ENCODE assay signal across 8 cellular contexts in genomic region chr10:17229717-17229966, GRCh38. TPM values are rescaled to one million over a fixed set of nuclear protein-coding genes. Genes with fewer than 3 reads are reported as not detected.
DNase-seq lines count a peak whose midpoint lies in the region; ATAC-seq and TF ChIP-seq lines count a peak whose summit lies in the region.

No MANE protein-coding gene starts in this region.

- peaks cover 79% of the 10 kb centered on the region for H3K4me1 Mint-ChIP-seq in activated T-cell treated with anti-CD3 and anti-CD28 coated beads, Interleukin-2, amount 50 U/mL, for 24 hours (ENCODE audit: low read depth)

- CTCF ChIA-PET in PC-9 (lab: Charles Lee), result interaction anchor here (0.9 kb wide), 1 partner anchor 9 kb away, joined by 4 read pairs; no protein-coding TSS in a partner anchor

- WGBS in esophagus squamous epithelium, 2 donors, result no CpG with 5 or more reads among the region's 21 CpGs

- H3K9me2 ChIP-seq in PC-9 (ENCODE audit: insufficient read depth), result no peaks in the 10 kb centered on the region

- ATAC-seq in sciatic nerve, result no peak

- POLR2A ChIA-PET in PC-9 (lab: Charles Lee; ENCODE audit: unreplicated experiment), result no interaction called here

- no peaks in the 10 kb centered on the region for H3K27me3 Mint-ChIP-seq in activated T-cell treated with anti-CD3 and anti-CD28 coated beads, Interleukin-2, amount 50 U/mL, for 24 hours

- DNase-seq in activated T-cell treated with anti-CD3 and anti-CD28 coated beads, Interleukin-2, amount 50 U/mL, for 24 hours, result no peak
- no peak for DNase-seq in activated T-cell treated with anti-CD3 and anti-CD28 coated beads, Interleukin-2, amount 50 U/mL, for 1 hour
- DNase-seq in PC-9, result no peak
- no peak for DNase-seq in esophagus squamous epithelium (lab: John Stamatoyannopoulos, UW)
- peak; percentile 79 for DNase-seq in sciatic nerve (ENCODE audit: low spot score)
- DNase-seq in NOMO-1 treated with dmso at 0.1 percent for 144 hours (lab: John Stamatoyannopoulos, UW; ENCODE audit: unreplicated experiment), result no peak
- no peak for DNase-seq in NCI-H1092 treated with DMSO at 0.1 percent for 48 hours (lab: John Stamatoyannopoulos, UW)
- DNase-seq in putamen (ENCODE audit: low spot score), result no peak

- peak overlapping the region; percentile 85 for H2AFZ ChIP-seq in PC-9

- intact Hi-C loops in PC-9 (cut with micrococcal nuclease; ENCODE audit: unreplicated experiment) (no loop called here), esophagus squamous epithelium (cut with DNase I) (no loop called here), sciatic nerve (cut with DNase I) (no loop called here)

- peak overlapping the region; percentile 91 for H3K27ac Mint-ChIP-seq in activated T-cell treated with anti-CD3 and anti-CD28 coated beads, Interleukin-2, amount 50 U/mL, for 24 hours

- H3K27ac ChIP-seq in PC-9 (peak overlapping the region; percentile 87), esophagus squamous epithelium (peak overlapping the region; percentile 89 to 99 (median 98))

- H3K9me3 ChIP-seq in PC-9 (ENCODE audit: insufficient read depth, low read depth) (no peaks in the 10 kb centered on the region), esophagus squamous epithelium (no peaks in the 10 kb centered on the region)

- H3K27me3 ChIP-seq in PC-9 (ENCODE audit: insufficient read depth, low read depth) (peaks cover 13% of the 10 kb centered on the region; the same call in 1 of the 2 replicates), esophagus squamous epithelium (peaks cover 0 to 45% (median 2%) of the 10 kb centered on the region in 4 donors)

- no peaks in the 10 kb centered on the region for H3K9me3 Mint-ChIP-seq in activated T-cell treated with anti-CD3 and anti-CD28 coated beads, Interleukin-2, amount 50 U/mL, for 24 hours

- peak overlapping the region; percentile 86 for H3K4me2 ChIP-seq in PC-9

- TF ChIP-seq POLR2A in esophagus squamous epithelium (IDR thresholded peaks at IDR 0.05), result no peak

- peaks cover 54% of the 10 kb centered on the region for H3K36me3 Mint-ChIP-seq in activated T-cell treated with anti-CD3 and anti-CD28 coated beads, Interleukin-2, amount 50 U/mL, for 24 hours (ENCODE audit: low read depth)

- TF ChIP-seq CTCF in PC-9 (conservative IDR thresholded peaks at IDR 0.05) (no peak), esophagus squamous epithelium (IDR thresholded peaks at IDR 0.05) (no peak)

- H3K36me3 ChIP-seq in PC-9 (ENCODE audit: low read depth) (no peaks in the 10 kb centered on the region), esophagus squamous epithelium (peaks cover 0 to 26% (median 7%) of the 10 kb centered on the region in 3 donors)

- BruUV-seq in PC-9 (replicated peaks; lab: Mats Ljungman, UMichigan), result no TSS peak

- peaks cover 14% of the 10 kb centered on the region for H3F3A ChIP-seq in PC-9 (ENCODE audit: insufficient read depth, low read depth)

- peak overlapping the region; percentile 85 for H3K4me3 Mint-ChIP-seq in activated T-cell treated with anti-CD3 and anti-CD28 coated beads, Interleukin-2, amount 50 U/mL, for 24 hours

- H3K4me1 ChIP-seq in PC-9 (replicated peaks; ENCODE audit: insufficient read depth) (peaks cover 9% of the 10 kb centered on the region), esophagus squamous epithelium (peaks cover 0 to 88% (median 29%) of the 10 kb centered on the region in 3 donors)

- H3K4me3 ChIP-seq in PC-9 (peak overlapping the region; percentile 75), esophagus squamous epithelium (peak overlapping the region; percentile 53 to 94 (median 70))

- H3K79me2 ChIP-seq in PC-9 (ENCODE audit: low read depth), result no peaks in the 10 kb centered on the region

- no peaks in the 10 kb centered on the region for H4K20me1 ChIP-seq in PC-9 (ENCODE audit: insufficient read depth)

RNA-seq across cellular contexts. Expression of gene VIM, which starts 1.6 kb away (rescaled TPM):
- 14.8 TPM in 2 replicates for total RNA-seq in PC-9 (2021)
- total RNA-seq in esophagus squamous epithelium, result 1,000 to 10,000 TPM in 1 of 4 donors, 100 to 1,000 TPM in 2, 10 to 100 TPM in 1; 55.2 to 1,252 (median 375) TPM
- 4,253 TPM for total RNA-seq in sciatic nerve

RNA-seq across cellular contexts. Expression of gene TRDMT1, which starts 28.2 kb away (rescaled TPM):
- total RNA-seq in PC-9 (2021) (3.2 and 4.2 TPM in 2 replicates), esophagus squamous epithelium (1 to 10 TPM; 1.3 to 5.9 (median 2.6) TPM), sciatic nerve (13.2 TPM)
